In genomic region chr20:32508775-32509119, GRCh38 we compare ENCODE assay signal across 1 cellular context.
TF ChIP-seq lines count a peak whose summit lies in the region.

No MANE protein-coding gene starts in this region.

TF ChIP-seq in IMR-90, 13 proteins besides CTCF, POLR2A, EP300 and RAD21:
- TF ChIP-seq NFE2L2 (IDR thresholded peaks at IDR 0.05; ENCODE audit: low read depth, low read length) (no peak), MXI1 (IDR thresholded peaks at IDR 0.05; ENCODE audit: borderline replicate concordance, low read depth, low read length) (no peak), CHD1 (IDR thresholded peaks at IDR 0.05; ENCODE audit: low read depth, low read length) (no peak), FOS (IDR thresholded peaks at IDR 0.05; ENCODE audit: low read depth, low read length) (no peak), CEBPB (IDR thresholded peaks at IDR 0.05; ENCODE audit: low read depth, low read length) (no peak), SMC3 (IDR thresholded peaks at IDR 0.05; ENCODE audit: low read depth, low read length) (no peak), BHLHE40 (IDR thresholded peaks at IDR 0.05; ENCODE audit: low read depth, low read length) (no peak)
